14 cellular contexts compared by ENCODE assay signal in genomic region chr5:78896128-78896527, GRCh38.
A peak's percentile ranks its signal among the peaks of the same experiment; 100 is the strongest.
DNase-seq lines count a peak whose midpoint lies in the region; ATAC-seq, FAIRE-seq and TF ChIP-seq lines count a peak whose summit lies in the region.
"Had no signal": no experiment of that assay in that cellular context is flagged by ENCODE, and none has a peak within 500 bp of the region (broad histone marks: within the 10 kb centered on the region; RNA-seq: fewer than 3 reads in every experiment).

No MANE protein-coding gene starts in this region.

- peaks cover 9% of the 10 kb centered on the region for H3K4me1 Mint-ChIP-seq in activated T-helper 1 cell treated with anti-CD3 and anti-CD28 coated beads, Interleukin-12 subunit alpha, Interleukin-12 subunit beta, Interleukin-2, Interleukin-4 antibody, amounts not matched to agents 30 ng/mL and 10 ng/mL and 1 ng/mL, durations not matched to agents 14 hours and 24 hours and 36 hours (ENCODE audit: low read depth)
- H3K4me1 Mint-ChIP-seq: activated naive CD8-positive, alpha-beta T cell treated with anti-CD3 and anti-CD28 coated beads, Interleukin-2, amount 10 ng/mL, durations not matched to agents 7 days and 5 days had no signal

- ATAC-seq in K562 (no peak), GM21526 (IDR thresholded peaks at IDR 0.05; ENCODE audit: low FRiP score, unreplicated experiment) (no peak)

- BruUV-seq in K562 (replicated peaks; lab: Mats Ljungman, UMichigan) = no TSS peak

- H3K79me2 ChIP-seq in K562 (ENCODE audit: control insufficient read depth, insufficient read depth, low read length) = no peaks in the 10 kb centered on the region

- TF ChIP-seq CTCF in K562 (IDR thresholded peaks at IDR 0.05 in 2 of 3, conservative IDR thresholded peaks at IDR 0.05 in 1 of 3; ENCODE audit: insufficient read depth in 2 of 3, low read depth in 1 of 3, low read length in 3 of 3) (no peak), ascending aorta (IDR thresholded peaks at IDR 0.05) (no peak)

- no peak overlapping the region for H2AFZ ChIP-seq in K562 (ENCODE audit: low read depth, low read length)

- no peak overlapping the region for H3K9ac ChIP-seq in K562 (ENCODE audit: insufficient read depth in 1 of 2, low read depth in 2 of 2, low read length in 2 of 2)

- H3K9me1 ChIP-seq in K562 (ENCODE audit: control insufficient read depth, insufficient read depth, low read length) = no peaks in the 10 kb centered on the region

- DNase-seq in AG08395 (ENCODE audit: low spot score) = peak; percentile 56
- DNase-seq in HS-5 (ENCODE audit: low read depth) = peak; percentile 40
- no peak for DNase-seq in K562 (ENCODE audit: extremely low read depth in 1 of 4, low spot score in 3 of 4)
- peak; percentile 64 for DNase-seq in glomerular visceral epithelial cell (ENCODE audit: extremely low spot score)
- no peak for DNase-seq in activated T-helper 1 cell treated with anti-CD3 and anti-CD28 coated beads, Interleukin-12 subunit alpha, Interleukin-12 subunit beta, Interleukin-2, Interleukin-4 antibody, amounts not matched to agents 30 ng/mL and 10 ng/mL and 1 ng/mL, durations not matched to agents 14 hours and 24 hours and 36 hours (ENCODE audit: low spot score)
- no peak for DNase-seq in ascending aorta (ENCODE audit: low spot score in 2 of 2)
- no peak for DNase-seq in D341Med (ENCODE audit: low spot score)
- DNase-seq: activated CD8-positive, alpha-beta memory T cell treated with anti-CD3 and anti-CD28 coated beads, Interleukin-2, amount 50 U/mL, for 4 hours; activated naive CD8-positive, alpha-beta T cell treated with anti-CD3 and anti-CD28 coated beads, Interleukin-2, amount 10 ng/mL, durations not matched to agents 7 days and 5 days; DMS153; MM.1S; NCI-H2171 had no signal

- WGBS in K562 (ENCODE audit: insufficient coverage, low coverage, missing lambda C conversion rate) = 3% methylated on average over 4 of the region's 4 CpGs

- H3K4me1 ChIP-seq in K562 (replicated peaks in 1 of 2; ENCODE audit: control insufficient read depth in 2 of 2, insufficient read depth in 2 of 2, low read length in 2 of 2) = no peaks in the 10 kb centered on the region
- H3K4me1 ChIP-seq in ascending aorta = no peaks in the 10 kb centered on the region

- H3K27me3 ChIP-seq in K562 (ENCODE audit: control insufficient read depth in 2 of 2, insufficient read depth in 2 of 2, low read length in 2 of 2) = peaks cover 0 to 17% of the 10 kb centered on the region in 2 experiments; a peak in 3 of 5 replicates
- no peaks in the 10 kb centered on the region for H3K27me3 ChIP-seq in ascending aorta

- H3K36me3 ChIP-seq in K562 (ENCODE audit: control insufficient read depth, insufficient read depth, low read length) (no peaks in the 10 kb centered on the region), ascending aorta (no peaks in the 10 kb centered on the region)

- CTCF ChIA-PET in K562 (lab: Yijun Ruan, JAX; ENCODE audit: low intra/inter-chr PET ratio) = no interaction called here

- H4K20me1 ChIP-seq in K562 (replicated peaks; ENCODE audit: control insufficient read depth, insufficient read depth, low read length) = no peaks in the 10 kb centered on the region

- no peak overlapping the region for H3K4me3 ChIP-seq in K562
- no peak overlapping the region for H3K4me3 ChIP-seq in ascending aorta
- H3K4me3 ChIP-seq: coronary artery had no signal

- POLR2A ChIA-PET in K562 (lab: Yijun Ruan, JAX) = no interaction called here

- intact Hi-C loops in K562 (cut with micrococcal nuclease) = loop anchor here (5.0 kb wide), 1 partner anchor 359 kb away; no protein-coding TSS in a partner anchor
- intact Hi-C loops in activated T-helper 1 cell treated with anti-CD3 and anti-CD28 coated beads, Interleukin-12 subunit alpha, Interleukin-12 subunit beta, Interleukin-2, Interleukin-4 antibody, amounts not matched to agents 30 ng/mL and 10 ng/mL and 1 ng/mL, durations not matched to agents 14 hours and 24 hours and 36 hours (cut with micrococcal nuclease) = no loop called here
- intact Hi-C loops in ascending aorta (cut with DNase I) = no loop called here

- FAIRE-seq in K562 (lab: Jason Lieb, UNC) = peak; percentile 15

- no peak overlapping the region for H3K27ac ChIP-seq in K562 (ENCODE audit: extremely low read depth, low read depth, low read length)
- no peak overlapping the region for H3K27ac ChIP-seq in ascending aorta
- H3K27ac ChIP-seq: coronary artery had no signal

- no peak overlapping the region for H3K4me2 ChIP-seq in K562 (ENCODE audit: insufficient read depth, low read length)

- H3K36me3 Mint-ChIP-seq in activated T-helper 1 cell treated with anti-CD3 and anti-CD28 coated beads, Interleukin-12 subunit alpha, Interleukin-12 subunit beta, Interleukin-2, Interleukin-4 antibody, amounts not matched to agents 30 ng/mL and 10 ng/mL and 1 ng/mL, durations not matched to agents 14 hours and 24 hours and 36 hours (ENCODE audit: low read depth) = no peaks in the 10 kb centered on the region

- no peak overlapping the region for H3K27ac Mint-ChIP-seq in activated T-helper 1 cell treated with anti-CD3 and anti-CD28 coated beads, Interleukin-12 subunit alpha, Interleukin-12 subunit beta, Interleukin-2, Interleukin-4 antibody, amounts not matched to agents 30 ng/mL and 10 ng/mL and 1 ng/mL, durations not matched to agents 14 hours and 24 hours and 36 hours
- H3K27ac Mint-ChIP-seq: activated naive CD8-positive, alpha-beta T cell treated with anti-CD3 and anti-CD28 coated beads, Interleukin-2, amount 10 ng/mL, durations not matched to agents 7 days and 5 days had no signal

- no peak for TF ChIP-seq EP300 in K562 (IDR thresholded peaks at IDR 0.05; ENCODE audit: low read length)

- H3K4me3 Mint-ChIP-seq in activated T-helper 1 cell treated with anti-CD3 and anti-CD28 coated beads, Interleukin-12 subunit alpha, Interleukin-12 subunit beta, Interleukin-2, Interleukin-4 antibody, amounts not matched to agents 30 ng/mL and 10 ng/mL and 1 ng/mL, durations not matched to agents 14 hours and 24 hours and 36 hours = no peak overlapping the region
- H3K4me3 Mint-ChIP-seq: activated naive CD8-positive, alpha-beta T cell treated with anti-CD3 and anti-CD28 coated beads, Interleukin-2, amount 10 ng/mL, durations not matched to agents 7 days and 5 days had no signal

- in situ Hi-C loops in K562 (cut with MboI) = no loop called here

- H3K27me3 Mint-ChIP-seq in activated T-helper 1 cell treated with anti-CD3 and anti-CD28 coated beads, Interleukin-12 subunit alpha, Interleukin-12 subunit beta, Interleukin-2, Interleukin-4 antibody, amounts not matched to agents 30 ng/mL and 10 ng/mL and 1 ng/mL, durations not matched to agents 14 hours and 24 hours and 36 hours (ENCODE audit: insufficient read depth) = peaks cover 12% of the 10 kb centered on the region

- no peaks in the 10 kb centered on the region for H3K9me3 ChIP-seq in K562 (replicated peaks; ENCODE audit: control insufficient read depth, insufficient read depth, low read depth, low read length)
- H3K9me3 ChIP-seq in ascending aorta = peaks cover 0 to 9% of the 10 kb centered on the region in 2 donors

- H3K9me3 Mint-ChIP-seq in activated T-helper 1 cell treated with anti-CD3 and anti-CD28 coated beads, Interleukin-12 subunit alpha, Interleukin-12 subunit beta, Interleukin-2, Interleukin-4 antibody, amounts not matched to agents 30 ng/mL and 10 ng/mL and 1 ng/mL, durations not matched to agents 14 hours and 24 hours and 36 hours = no peaks in the 10 kb centered on the region

- no peak for TF ChIP-seq RAD21 in K562 (CRISPR knock-in tag; conservative IDR thresholded peaks at IDR 0.05 in 1 of 2, IDR thresholded peaks at IDR 0.05 in 1 of 2)

- TF ChIP-seq POLR2A in K562 (conservative IDR thresholded peaks at IDR 0.05) = no peak

TF ChIP-seq in K562, 482 proteins besides CTCF, POLR2A, EP300 and RAD21:
- TF ChIP-seq E2F8 (IDR thresholded peaks at IDR 0.05; ENCODE audit: low read depth, partially characterized antibody) (no peak), MCM3 (IDR thresholded peaks at IDR 0.05) (no peak), ELF2 (CRISPR knock-in tag; IDR thresholded peaks at IDR 0.05) (no peak), ZNF561 (CRISPR knock-in tag; conservative IDR thresholded peaks at IDR 0.05) (no peak), NCOA1 (IDR thresholded peaks at IDR 0.05; ENCODE audit: low read depth) (no peak), RAD51 (IDR thresholded peaks at IDR 0.05; ENCODE audit: borderline replicate concordance, low read depth) (no peak), SETDB1 (IDR thresholded peaks at IDR 0.05; ENCODE audit: low read length) (no peak), IFI16 (CRISPR knock-in tag; IDR thresholded peaks at IDR 0.05) (no peak), TEAD2 (tag; IDR thresholded peaks at IDR 0.05) (no peak), PURB (CRISPR knock-in tag; IDR thresholded peaks at IDR 0.05; ENCODE audit: low read depth) (no peak), MEIS2 (IDR thresholded peaks at IDR 0.05; ENCODE audit: partially characterized antibody) (no peak), RFX7 (CRISPR knock-in tag; IDR thresholded peaks at IDR 0.05) (no peak), ETV6 (IDR thresholded peaks at IDR 0.05; ENCODE audit: borderline replicate concordance in 1 of 2, low read depth in 2 of 2, low read length in 1 of 2) (no peak), ETV6 (CRISPR knock-in tag; IDR thresholded peaks at IDR 0.05; ENCODE audit: borderline replicate concordance) (no peak), DDX20 (tag; IDR thresholded peaks at IDR 0.05; ENCODE audit: low read depth) (no peak), SRSF9 (IDR thresholded peaks at IDR 0.05; ENCODE audit: borderline replicate concordance, low read depth, low read length) (no peak), TCF7L2 (IDR thresholded peaks at IDR 0.05; ENCODE audit: low read depth, low read length) (no peak)

Comparison
In these comparisons a context has a peak if more than half of its experiments do, and no peak if none do; other contexts are left out.
1. DNase-seq: peak in AG08395 (single experiment), HS-5 (single experiment) and glomerular visceral epithelial cell (single experiment); none in K562 (0 of 4), activated T-helper 1 cell treated with anti-CD3 and anti-CD28 coated beads, Interleukin-12 subunit alpha, Interleukin-12 subunit beta, Interleukin-2, Interleukin-4 antibody, amounts not matched to agents 30 ng/mL and 10 ng/mL and 1 ng/mL, durations not matched to agents 14 hours and 24 hours and 36 hours (single experiment), ascending aorta (0 of 2) and D341Med (single experiment).